ENCODE assay signal across 4 cellular contexts in the genomic region with DNA sequence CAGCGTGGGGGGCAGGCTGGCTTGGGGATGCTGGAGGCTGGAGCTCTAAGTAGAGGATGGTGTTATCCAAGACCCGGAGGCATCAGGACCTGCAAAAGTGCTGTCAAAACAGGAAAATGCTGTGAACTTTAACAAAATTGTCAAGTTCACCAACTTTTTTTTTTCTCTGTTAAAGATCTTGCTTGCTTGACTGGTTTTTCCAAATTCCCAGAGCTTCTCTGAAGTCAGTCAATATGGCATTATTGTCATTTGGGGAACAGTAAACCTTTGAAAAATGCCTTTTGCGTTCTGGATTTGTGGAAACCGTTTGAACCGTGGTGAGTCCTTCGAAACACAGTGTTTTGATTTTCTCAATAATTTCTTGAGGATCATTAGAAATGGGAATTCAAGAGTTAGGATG.
"Had no signal": no experiment of that assay in that cellular context is flagged by ENCODE, and none has a peak within 500 bp of the region (broad histone marks: within the 10 kb centered on the region; RNA-seq: fewer than 3 reads in every experiment).

No MANE protein-coding gene starts in this region.

- H3K4me2 ChIP-seq: GM23338 had no signal

- H2AFZ ChIP-seq: GM23338 had no signal

- DNase-seq: H9, HCEC 1CT, KBM-7 had no signal

- H3K4me3 ChIP-seq: GM23338 had no signal
